ENCODE assay signal across 8 cellular contexts in genomic region chr1:14924012-14924452, GRCh38.
DNase-seq lines count a peak whose midpoint lies in the region; FAIRE-seq lines count a peak whose summit lies in the region.

No MANE protein-coding gene starts in this region.

- no peak overlapping the region for H3K27ac Mint-ChIP-seq in activated T-helper 2 cell treated with anti-CD3 and anti-CD28 coated beads, Interferon-gamma antibody, Interleukin-2, Interleukin-4, amounts not matched to agents 10 μg/mL and 5 μg/mL and 100 μg/mL, durations not matched to agents 14 hours and 24 hours and 36 hours

- DNase-seq in DMS 273 (lab: John Stamatoyannopoulos, UW; ENCODE audit: unreplicated experiment), result peak; percentile 70
- no peak for DNase-seq in DMS 273 treated with DMSO at 0.1 percent for 48 hours (lab: John Stamatoyannopoulos, UW)
- peak; percentile 10 for DNase-seq in NCI-H345 treated with DMSO at 0.1 percent for 48 hours (lab: John Stamatoyannopoulos, UW; ENCODE audit: unreplicated experiment)
- peak; percentile 26 for DNase-seq in activated T-helper 2 cell treated with anti-CD3 and anti-CD28 coated beads, Interferon-gamma antibody, Interleukin-2, Interleukin-4, amounts not matched to agents 10 μg/mL and 5 μg/mL and 100 μg/mL, durations not matched to agents 14 hours and 24 hours and 36 hours (ENCODE audit: low spot score)
- DNase-seq in frontal cortex (ENCODE audit: low spot score in 2 of 2), result peak; percentile 94
- DNase-seq in occipital lobe (lab: John Stamatoyannopoulos, UW), result peak; percentile 53
- no peak for DNase-seq in SHP77 (lab: John Stamatoyannopoulos, UW)
- no peak for DNase-seq in A172 (ENCODE audit: low spot score)

- peaks cover 4% of the 10 kb centered on the region for H3K4me1 Mint-ChIP-seq in activated T-helper 2 cell treated with anti-CD3 and anti-CD28 coated beads, Interferon-gamma antibody, Interleukin-2, Interleukin-4, amounts not matched to agents 10 μg/mL and 5 μg/mL and 100 μg/mL, durations not matched to agents 14 hours and 24 hours and 36 hours (ENCODE audit: low read depth)

- intact Hi-C loops in activated T-helper 2 cell treated with anti-CD3 and anti-CD28 coated beads, Interferon-gamma antibody, Interleukin-2, Interleukin-4, amounts not matched to agents 10 μg/mL and 5 μg/mL and 100 μg/mL, durations not matched to agents 14 hours and 24 hours and 36 hours (cut with micrococcal nuclease), result loop anchor here (5.0 kb wide), 1 partner anchor 678 kb away; no protein-coding TSS in a partner anchor

- H3K9me3 Mint-ChIP-seq in activated T-helper 2 cell treated with anti-CD3 and anti-CD28 coated beads, Interferon-gamma antibody, Interleukin-2, Interleukin-4, amounts not matched to agents 10 μg/mL and 5 μg/mL and 100 μg/mL, durations not matched to agents 14 hours and 24 hours and 36 hours, result no peaks in the 10 kb centered on the region

- H3K27me3 Mint-ChIP-seq in activated T-helper 2 cell treated with anti-CD3 and anti-CD28 coated beads, Interferon-gamma antibody, Interleukin-2, Interleukin-4, amounts not matched to agents 10 μg/mL and 5 μg/mL and 100 μg/mL, durations not matched to agents 14 hours and 24 hours and 36 hours (ENCODE audit: low read depth), result peaks cover 35% of the 10 kb centered on the region

- no peaks in the 10 kb centered on the region for H3K36me3 Mint-ChIP-seq in activated T-helper 2 cell treated with anti-CD3 and anti-CD28 coated beads, Interferon-gamma antibody, Interleukin-2, Interleukin-4, amounts not matched to agents 10 μg/mL and 5 μg/mL and 100 μg/mL, durations not matched to agents 14 hours and 24 hours and 36 hours (ENCODE audit: low read depth)

- no peak for FAIRE-seq in frontal cortex (lab: Jason Lieb, UNC)

- no peak overlapping the region for H3K4me3 Mint-ChIP-seq in activated T-helper 2 cell treated with anti-CD3 and anti-CD28 coated beads, Interferon-gamma antibody, Interleukin-2, Interleukin-4, amounts not matched to agents 10 μg/mL and 5 μg/mL and 100 μg/mL, durations not matched to agents 14 hours and 24 hours and 36 hours (ENCODE audit: low read depth)

Comparison
In these comparisons a context has a peak if more than half of its experiments do, and no peak if none do; other contexts are left out.
1. DNase-seq: peak in DMS 273 (single experiment), NCI-H345 treated with DMSO at 0.1 percent for 48 hours (single experiment), activated T-helper 2 cell treated with anti-CD3 and anti-CD28 coated beads, Interferon-gamma antibody, Interleukin-2, Interleukin-4, amounts not matched to agents 10 μg/mL and 5 μg/mL and 100 μg/mL, durations not matched to agents 14 hours and 24 hours and 36 hours (single experiment), frontal cortex (2 of 2) and occipital lobe (single experiment); none in DMS 273 treated with DMSO at 0.1 percent for 48 hours (single experiment), SHP77 (0 of 2) and A172 (single experiment).